19 cellular contexts compared by ENCODE assay signal in the genomic region with DNA sequence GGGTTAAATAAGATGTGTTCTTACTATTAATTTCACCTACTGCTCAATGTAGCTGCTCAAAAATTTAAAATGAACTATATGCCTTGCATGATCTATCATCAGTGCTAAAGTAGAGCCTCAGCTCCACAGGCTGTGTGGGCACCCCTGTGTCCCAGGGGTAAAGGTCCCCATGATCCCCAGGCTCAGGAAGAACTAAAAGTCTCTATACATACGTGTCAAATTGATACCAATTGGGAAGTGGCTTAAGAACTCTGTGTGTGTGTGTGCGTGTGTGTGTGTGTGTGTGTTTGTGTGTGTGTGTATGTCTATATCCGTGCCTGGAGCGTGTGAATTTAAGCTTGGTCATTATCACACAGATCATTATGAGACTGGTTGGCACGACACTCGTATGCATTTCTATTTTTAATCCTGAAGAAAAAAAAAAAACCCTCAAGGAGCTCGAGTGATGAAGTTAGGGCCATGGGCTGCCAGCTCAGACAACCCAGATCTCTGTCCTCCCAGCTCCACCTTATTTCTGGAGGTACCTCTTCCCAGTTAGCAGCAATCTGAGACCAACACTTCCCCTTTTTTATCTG. TPM values are rescaled to one million over a fixed set of nuclear protein-coding genes. Genes with fewer than 3 reads are reported as not detected.
"Had no signal": no experiment of that assay in that cellular context is flagged by ENCODE, and none has a peak within 500 bp of the region (broad histone marks: within the 10 kb centered on the region; RNA-seq: fewer than 3 reads in every experiment).

No MANE protein-coding gene starts in this region.

- H3K36me3 ChIP-seq: heart right ventricle, ovary, WERI-Rb-1 had no signal

- H3K4me3 ChIP-seq: heart right ventricle, ovary, skin epidermis had no signal

- DNase-seq: activated CD4-positive, alpha-beta T cell treated with anti-CD3 and anti-CD28 coated beads for 36 hours; activated CD8-positive, alpha-beta memory T cell treated with anti-CD3 and anti-CD28 coated beads, Interleukin-2, amount 50 U/mL, for 48 hours; activated CD8-positive, alpha-beta T cell treated with anti-CD3 and anti-CD28 coated beads, Interleukin-2, amount 10 ng/mL, durations not matched to agents 7 days and 5 days; activated naive CD4-positive, alpha-beta T cell treated with anti-CD3 and anti-CD28 coated beads for 36 hours; foreskin melanocyte; heart right ventricle; kidney glomerular epithelial cell; ovary; substantia nigra; T1000; trophoblast cell; WERI-Rb-1 had no signal

- FAIRE-seq: astrocyte, colon had no signal

- H3K27me3 ChIP-seq: heart right ventricle, ovary had no signal

- H3K27ac ChIP-seq: heart right ventricle, ovary, skin epidermis, WERI-Rb-1 had no signal

- ATAC-seq: activated CD4-positive, alpha-beta T cell treated with anti-CD3 and anti-CD28 coated beads for 36 hours; activated CD8-positive, alpha-beta T cell treated with anti-CD3 and anti-CD28 coated beads, Interleukin-2, amount 10 ng/mL, durations not matched to agents 7 days and 5 days; heart right ventricle had no signal

- H3K9me3 ChIP-seq: heart right ventricle, ovary had no signal

RNA-seq across cellular contexts. Expression of a gene that starts 45.9 kb away (rescaled TPM):
- total RNA-seq: activated CD4-positive, alpha-beta T cell treated with anti-CD3 and anti-CD28 coated beads for 36 hours; activated CD8-positive, alpha-beta T cell treated with anti-CD3 and anti-CD28 coated beads, Interleukin-2, amount 10 ng/mL, durations not matched to agents 7 days and 5 days; activated naive CD4-positive, alpha-beta T cell treated with anti-CD3 and anti-CD28 coated beads for 36 hours; activated T-helper 1 cell treated with anti-CD3 and anti-CD28 coated beads, Interleukin-12 subunit alpha, Interleukin-12 subunit beta, Interleukin-2, Interleukin-4 antibody, amounts not matched to agents 30 ng/mL and 10 ng/mL and 1 ng/mL, durations not matched to agents 14 hours and 24 hours and 36 hours; astrocyte; cardiac septum; heart right ventricle; liver; ovary; renal cortical epithelial cell had no signal
- polyA plus RNA-seq: heart right ventricle, liver, ovary had no signal
